Comparison of ENCODE assay signal across 10 cellular contexts in the genomic region with DNA sequence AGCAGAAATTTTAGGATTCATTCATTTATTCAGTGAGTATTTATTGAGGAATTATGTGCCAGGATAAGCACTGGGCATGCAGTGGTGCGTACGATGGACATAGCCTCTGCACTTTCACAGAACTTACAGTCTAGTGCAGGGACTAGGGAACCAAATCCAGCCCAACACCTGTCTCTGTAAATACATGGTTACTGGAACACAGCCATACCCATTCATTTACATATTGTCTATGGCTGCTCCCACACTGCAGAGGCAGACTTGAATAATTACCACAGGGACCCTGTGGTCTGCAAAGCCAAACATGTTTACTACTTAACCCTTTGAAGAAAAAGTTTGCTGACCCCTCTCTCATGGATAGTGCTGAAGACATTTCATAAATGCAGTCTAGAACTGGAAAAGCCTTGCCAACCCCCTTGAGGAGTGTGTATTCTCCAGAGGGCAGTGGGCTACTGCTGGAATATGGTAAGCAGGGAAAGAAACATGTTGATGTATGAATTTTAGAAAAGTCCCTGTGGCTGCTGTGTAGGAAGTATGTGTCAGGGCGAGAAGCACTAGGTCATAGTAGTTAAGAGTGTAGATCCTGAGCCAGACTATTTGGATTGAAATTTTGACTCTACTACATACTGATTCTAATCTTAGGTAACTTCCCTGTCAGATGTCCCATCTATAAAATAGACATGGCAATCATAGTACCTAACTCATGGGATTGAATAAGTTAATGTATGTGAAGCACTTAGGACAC.
A peak's percentile ranks its signal among the peaks of the same experiment; 100 is the strongest.
DNase-seq lines count a peak whose midpoint lies in the region; ATAC-seq, FAIRE-seq and TF ChIP-seq lines count a peak whose summit lies in the region.
"Had no signal": no experiment of that assay in that cellular context is flagged by ENCODE, and none has a peak within 500 bp of the region (broad histone marks: within the 10 kb centered on the region; RNA-seq: fewer than 3 reads in every experiment).

No MANE protein-coding gene starts in this region.

- H3K9me3 ChIP-seq in esophagus squamous epithelium (no peaks in the 10 kb centered on the region), colonic mucosa (no peaks in the 10 kb centered on the region), small intestine (ENCODE audit: control insufficient read depth, low read depth) (no peaks in the 10 kb centered on the region)

- intact Hi-C loops in esophagus squamous epithelium (cut with DNase I) (no loop called here), colonic mucosa (cut with DNase I) (no loop called here), Right ventricle myocardium superior (cut with DNase I) (no loop called here)

- no peak for FAIRE-seq in small intestine (lab: Jason Lieb, UNC)

- DNase-seq in COLO668 (lab: John Stamatoyannopoulos, UW; ENCODE audit: unreplicated experiment) (peak; percentile 47), NCI-H524 treated with DMSO at 0.1 percent for 48 hours (lab: John Stamatoyannopoulos, UW) (peak; percentile 48), esophagus squamous epithelium (lab: John Stamatoyannopoulos, UW) (no peak), colonic mucosa (no peak), small intestine (no peak), Right ventricle myocardium superior (no peak)
- DNase-seq: NCI-H446 treated with DMSO at 0.1 percent for 48 hours had no signal

- ATAC-seq in GM19397 (IDR thresholded peaks at IDR 0.05; ENCODE audit: unreplicated experiment), result peak; percentile 70
- peak; percentile 78 for ATAC-seq in HG03060 (IDR thresholded peaks at IDR 0.05; ENCODE audit: low read depth, unreplicated experiment)
- no peak for ATAC-seq in Right ventricle myocardium superior (ENCODE audit: poor library complexity)

- H3K27me3 ChIP-seq in esophagus squamous epithelium (no peaks in the 10 kb centered on the region), colonic mucosa (no peaks in the 10 kb centered on the region), small intestine (ENCODE audit: control insufficient read depth in 2 of 2, insufficient read depth in 2 of 2, low read length in 2 of 2) (no peaks in the 10 kb centered on the region)
- H3K27me3 ChIP-seq: brain microvascular endothelial cell had no signal

- 91 to 97% methylated on average over 3 of the region's 3 CpGs for WGBS in esophagus squamous epithelium, 2 donors
- WGBS in small intestine, 3 donors, result 85 to 95% (median 92%) methylated on average over 3 of the region's 3 CpGs

- H3K36me3 ChIP-seq in esophagus squamous epithelium, result peaks cover 0 to 7% (median 0%) of the 10 kb centered on the region in 3 donors
- no peaks in the 10 kb centered on the region for H3K36me3 ChIP-seq in colonic mucosa
- no peaks in the 10 kb centered on the region for H3K36me3 ChIP-seq in small intestine (ENCODE audit: control insufficient read depth in 2 of 2, insufficient read depth in 2 of 2, low read length in 2 of 2)
- H3K36me3 ChIP-seq: brain microvascular endothelial cell had no signal

- H3K4me3 ChIP-seq in esophagus squamous epithelium (no peak overlapping the region), colonic mucosa (no peak overlapping the region), small intestine (ENCODE audit: low read depth in 1 of 2, low read length in 2 of 2) (no peak overlapping the region)

- TF ChIP-seq CTCF in esophagus squamous epithelium (IDR thresholded peaks at IDR 0.05), result no peak
- TF ChIP-seq CTCF in colonic mucosa (IDR thresholded peaks at IDR 0.05), result no peak

- H3K4me1 ChIP-seq in esophagus squamous epithelium, result peaks cover 0 to 28% (median 0%) of the 10 kb centered on the region in 3 donors
- no peaks in the 10 kb centered on the region for H3K4me1 ChIP-seq in colonic mucosa
- no peaks in the 10 kb centered on the region for H3K4me1 ChIP-seq in small intestine (ENCODE audit: control insufficient read depth in 2 of 2, insufficient read depth in 1 of 2, low read depth in 1 of 2, low read length in 1 of 2)

- H3K27ac ChIP-seq in esophagus squamous epithelium, result no peak overlapping the region
- H3K27ac ChIP-seq in colonic mucosa, result no peak overlapping the region
- no peak overlapping the region for H3K27ac ChIP-seq in small intestine (ENCODE audit: low read depth in 1 of 2, low read length in 1 of 2)

- no peak for TF ChIP-seq POLR2A in esophagus squamous epithelium (IDR thresholded peaks at IDR 0.05)

- H3K9ac ChIP-seq in colonic mucosa (ENCODE audit: low read depth in 2 of 2, low read length in 2 of 2), result no peak overlapping the region

Comparison
In these comparisons a context has a peak if more than half of its experiments do, and no peak if none do; other contexts are left out.
1. DNase-seq: peak in COLO668 (single experiment) and NCI-H524 treated with DMSO at 0.1 percent for 48 hours (single experiment); none in esophagus squamous epithelium (single experiment), colonic mucosa (single experiment), small intestine (single experiment) and Right ventricle myocardium superior (single experiment).